ENCODE assay signal across 1 cellular context in the genomic region with DNA sequence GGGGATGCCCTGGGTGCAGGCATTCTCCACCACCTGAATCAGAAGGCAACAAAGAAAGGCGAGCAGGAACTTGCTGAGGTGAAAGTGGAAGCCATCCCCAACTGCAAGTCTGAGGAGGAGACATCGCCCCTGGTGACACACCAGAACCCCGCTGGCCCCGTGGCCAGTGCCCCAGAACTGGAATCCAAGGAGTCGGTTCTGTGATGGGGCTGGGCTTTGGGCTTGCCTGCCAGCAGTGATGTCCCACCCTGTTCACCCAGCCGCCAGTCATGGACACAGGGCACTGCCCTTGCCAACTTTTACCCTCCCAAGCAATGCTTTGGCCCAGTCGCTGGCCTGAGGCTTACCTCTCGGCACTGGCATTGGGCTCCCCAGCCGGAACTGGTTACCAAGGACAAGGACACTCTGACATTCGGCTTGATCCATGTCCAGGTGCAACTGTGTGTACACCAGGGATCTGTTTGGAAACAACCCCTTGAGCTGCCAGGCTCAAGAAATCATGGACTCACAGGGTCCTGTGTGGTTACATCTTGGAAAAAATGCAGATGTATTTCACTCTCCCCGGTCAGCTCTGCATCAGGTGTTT.
TF ChIP-seq lines count a peak whose summit lies in the region.

No MANE protein-coding gene starts in this region.

TF ChIP-seq in GM12878, 131 proteins besides CTCF, POLR2A, EP300 and RAD21:
- TF ChIP-seq ASH2L (IDR thresholded peaks at IDR 0.05; ENCODE audit: borderline replicate concordance, low read depth) (no peak), FOS (IDR thresholded peaks at IDR 0.05; ENCODE audit: borderline replicate concordance, extremely low read depth, insufficient read length) (no peak), BCL11A (IDR thresholded peaks at IDR 0.05; ENCODE audit: low read depth, low read length) (no peak), SUPT20H (IDR thresholded peaks at IDR 0.05; ENCODE audit: borderline replicate concordance, control insufficient read depth, low read depth, low read length) (no peak), CHD4 (IDR thresholded peaks at IDR 0.05) (no peak), SIN3A (IDR thresholded peaks at IDR 0.05; ENCODE audit: low read depth, low read length) (no peak), TBL1XR1 (IDR thresholded peaks at IDR 0.05; ENCODE audit: low read depth, low read length) (no peak), RFX5 (IDR thresholded peaks at IDR 0.05; ENCODE audit: low read depth, low read length) (no peak), SMC3 (IDR thresholded peaks at IDR 0.05; ENCODE audit: borderline replicate concordance, low read length) (no peak), PAX8 (IDR thresholded peaks at IDR 0.05) (no peak), NBN (IDR thresholded peaks at IDR 0.05) (no peak), CBFB (IDR thresholded peaks at IDR 0.05; ENCODE audit: low read depth) (no peak), MTA2 (IDR thresholded peaks at IDR 0.05; ENCODE audit: low read depth) (no peak), JUNB (IDR thresholded peaks at IDR 0.05) (no peak)
- TF ChIP-seq, protein P1, sequence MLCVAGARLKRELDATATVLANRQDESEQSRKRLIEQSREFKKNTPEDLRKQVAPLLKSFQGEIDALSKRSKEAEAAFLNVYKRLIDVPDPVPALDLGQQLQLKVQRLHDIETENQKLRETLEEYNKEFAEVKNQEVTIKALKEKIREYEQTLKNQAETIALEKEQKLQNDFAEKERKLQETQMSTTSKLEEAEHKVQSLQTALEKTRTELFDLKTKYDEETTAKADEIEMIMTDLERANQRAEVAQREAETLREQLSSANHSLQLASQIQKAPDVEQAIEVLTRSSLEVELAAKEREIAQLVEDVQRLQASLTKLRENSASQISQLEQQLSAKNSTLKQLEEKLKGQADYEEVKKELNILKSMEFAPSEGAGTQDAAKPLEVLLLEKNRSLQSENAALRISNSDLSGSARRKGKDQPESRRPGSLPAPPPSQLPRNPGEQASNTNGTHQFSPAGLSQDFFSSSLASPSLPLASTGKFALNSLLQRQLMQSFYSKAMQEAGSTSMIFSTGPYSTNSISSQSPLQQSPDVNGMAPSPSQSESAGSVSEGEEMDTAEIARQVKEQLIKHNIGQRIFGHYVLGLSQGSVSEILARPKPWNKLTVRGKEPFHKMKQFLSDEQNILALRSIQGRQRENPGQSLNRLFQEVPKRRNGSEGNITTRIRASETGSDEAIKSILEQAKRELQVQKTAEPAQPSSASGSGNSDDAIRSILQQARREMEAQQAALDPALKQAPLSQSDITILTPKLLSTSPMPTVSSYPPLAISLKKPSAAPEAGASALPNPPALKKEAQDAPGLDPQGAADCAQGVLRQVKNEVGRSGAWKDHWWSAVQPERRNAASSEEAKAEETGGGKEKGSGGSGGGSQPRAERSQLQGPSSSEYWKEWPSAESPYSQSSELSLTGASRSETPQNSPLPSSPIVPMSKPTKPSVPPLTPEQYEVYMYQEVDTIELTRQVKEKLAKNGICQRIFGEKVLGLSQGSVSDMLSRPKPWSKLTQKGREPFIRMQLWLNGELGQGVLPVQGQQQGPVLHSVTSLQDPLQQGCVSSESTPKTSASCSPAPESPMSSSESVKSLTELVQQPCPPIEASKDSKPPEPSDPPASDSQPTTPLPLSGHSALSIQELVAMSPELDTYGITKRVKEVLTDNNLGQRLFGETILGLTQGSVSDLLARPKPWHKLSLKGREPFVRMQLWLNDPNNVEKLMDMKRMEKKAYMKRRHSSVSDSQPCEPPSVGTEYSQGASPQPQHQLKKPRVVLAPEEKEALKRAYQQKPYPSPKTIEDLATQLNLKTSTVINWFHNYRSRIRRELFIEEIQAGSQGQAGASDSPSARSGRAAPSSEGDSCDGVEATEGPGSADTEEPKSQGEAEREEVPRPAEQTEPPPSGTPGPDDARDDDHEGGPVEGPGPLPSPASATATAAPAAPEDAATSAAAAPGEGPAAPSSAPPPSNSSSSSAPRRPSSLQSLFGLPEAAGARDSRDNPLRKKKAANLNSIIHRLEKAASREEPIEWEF (IDR thresholded peaks at IDR 0.05; ENCODE audit: insufficient replicate concordance, low read depth, low read length): no peak
- TF ChIP-seq, protein P2, sequence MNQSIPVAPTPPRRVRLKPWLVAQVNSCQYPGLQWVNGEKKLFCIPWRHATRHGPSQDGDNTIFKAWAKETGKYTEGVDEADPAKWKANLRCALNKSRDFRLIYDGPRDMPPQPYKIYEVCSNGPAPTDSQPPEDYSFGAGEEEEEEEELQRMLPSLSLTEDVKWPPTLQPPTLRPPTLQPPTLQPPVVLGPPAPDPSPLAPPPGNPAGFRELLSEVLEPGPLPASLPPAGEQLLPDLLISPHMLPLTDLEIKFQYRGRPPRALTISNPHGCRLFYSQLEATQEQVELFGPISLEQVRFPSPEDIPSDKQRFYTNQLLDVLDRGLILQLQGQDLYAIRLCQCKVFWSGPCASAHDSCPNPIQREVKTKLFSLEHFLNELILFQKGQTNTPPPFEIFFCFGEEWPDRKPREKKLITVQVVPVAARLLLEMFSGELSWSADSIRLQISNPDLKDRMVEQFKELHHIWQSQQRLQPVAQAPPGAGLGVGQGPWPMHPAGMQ (IDR thresholded peaks at IDR 0.05; ENCODE audit: borderline replicate concordance): no peak
- TF ChIP-seq, protein P3, sequence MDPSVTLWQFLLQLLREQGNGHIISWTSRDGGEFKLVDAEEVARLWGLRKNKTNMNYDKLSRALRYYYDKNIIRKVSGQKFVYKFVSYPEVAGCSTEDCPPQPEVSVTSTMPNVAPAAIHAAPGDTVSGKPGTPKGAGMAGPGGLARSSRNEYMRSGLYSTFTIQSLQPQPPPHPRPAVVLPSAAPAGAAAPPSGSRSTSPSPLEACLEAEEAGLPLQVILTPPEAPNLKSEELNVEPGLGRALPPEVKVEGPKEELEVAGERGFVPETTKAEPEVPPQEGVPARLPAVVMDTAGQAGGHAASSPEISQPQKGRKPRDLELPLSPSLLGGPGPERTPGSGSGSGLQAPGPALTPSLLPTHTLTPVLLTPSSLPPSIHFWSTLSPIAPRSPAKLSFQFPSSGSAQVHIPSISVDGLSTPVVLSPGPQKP (IDR thresholded peaks at IDR 0.05; ENCODE audit: low read depth, low read length): no peak
- TF ChIP-seq, protein P4, sequence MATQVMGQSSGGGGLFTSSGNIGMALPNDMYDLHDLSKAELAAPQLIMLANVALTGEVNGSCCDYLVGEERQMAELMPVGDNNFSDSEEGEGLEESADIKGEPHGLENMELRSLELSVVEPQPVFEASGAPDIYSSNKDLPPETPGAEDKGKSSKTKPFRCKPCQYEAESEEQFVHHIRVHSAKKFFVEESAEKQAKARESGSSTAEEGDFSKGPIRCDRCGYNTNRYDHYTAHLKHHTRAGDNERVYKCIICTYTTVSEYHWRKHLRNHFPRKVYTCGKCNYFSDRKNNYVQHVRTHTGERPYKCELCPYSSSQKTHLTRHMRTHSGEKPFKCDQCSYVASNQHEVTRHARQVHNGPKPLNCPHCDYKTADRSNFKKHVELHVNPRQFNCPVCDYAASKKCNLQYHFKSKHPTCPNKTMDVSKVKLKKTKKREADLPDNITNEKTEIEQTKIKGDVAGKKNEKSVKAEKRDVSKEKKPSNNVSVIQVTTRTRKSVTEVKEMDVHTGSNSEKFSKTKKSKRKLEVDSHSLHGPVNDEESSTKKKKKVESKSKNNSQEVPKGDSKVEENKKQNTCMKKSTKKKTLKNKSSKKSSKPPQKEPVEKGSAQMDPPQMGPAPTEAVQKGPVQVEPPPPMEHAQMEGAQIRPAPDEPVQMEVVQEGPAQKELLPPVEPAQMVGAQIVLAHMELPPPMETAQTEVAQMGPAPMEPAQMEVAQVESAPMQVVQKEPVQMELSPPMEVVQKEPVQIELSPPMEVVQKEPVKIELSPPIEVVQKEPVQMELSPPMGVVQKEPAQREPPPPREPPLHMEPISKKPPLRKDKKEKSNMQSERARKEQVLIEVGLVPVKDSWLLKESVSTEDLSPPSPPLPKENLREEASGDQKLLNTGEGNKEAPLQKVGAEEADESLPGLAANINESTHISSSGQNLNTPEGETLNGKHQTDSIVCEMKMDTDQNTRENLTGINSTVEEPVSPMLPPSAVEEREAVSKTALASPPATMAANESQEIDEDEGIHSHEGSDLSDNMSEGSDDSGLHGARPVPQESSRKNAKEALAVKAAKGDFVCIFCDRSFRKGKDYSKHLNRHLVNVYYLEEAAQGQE (IDR thresholded peaks at IDR 0.05; ENCODE audit: low read depth, low read length): no peak
- TF ChIP-seq, protein P5, sequence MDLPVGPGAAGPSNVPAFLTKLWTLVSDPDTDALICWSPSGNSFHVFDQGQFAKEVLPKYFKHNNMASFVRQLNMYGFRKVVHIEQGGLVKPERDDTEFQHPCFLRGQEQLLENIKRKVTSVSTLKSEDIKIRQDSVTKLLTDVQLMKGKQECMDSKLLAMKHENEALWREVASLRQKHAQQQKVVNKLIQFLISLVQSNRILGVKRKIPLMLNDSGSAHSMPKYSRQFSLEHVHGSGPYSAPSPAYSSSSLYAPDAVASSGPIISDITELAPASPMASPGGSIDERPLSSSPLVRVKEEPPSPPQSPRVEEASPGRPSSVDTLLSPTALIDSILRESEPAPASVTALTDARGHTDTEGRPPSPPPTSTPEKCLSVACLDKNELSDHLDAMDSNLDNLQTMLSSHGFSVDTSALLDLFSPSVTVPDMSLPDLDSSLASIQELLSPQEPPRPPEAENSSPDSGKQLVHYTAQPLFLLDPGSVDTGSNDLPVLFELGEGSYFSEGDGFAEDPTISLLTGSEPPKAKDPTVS (IDR thresholded peaks at IDR 0.05; ENCODE audit: low read depth, low read length): no peak
